22 cellular contexts compared by ENCODE assay signal in the genomic region with DNA sequence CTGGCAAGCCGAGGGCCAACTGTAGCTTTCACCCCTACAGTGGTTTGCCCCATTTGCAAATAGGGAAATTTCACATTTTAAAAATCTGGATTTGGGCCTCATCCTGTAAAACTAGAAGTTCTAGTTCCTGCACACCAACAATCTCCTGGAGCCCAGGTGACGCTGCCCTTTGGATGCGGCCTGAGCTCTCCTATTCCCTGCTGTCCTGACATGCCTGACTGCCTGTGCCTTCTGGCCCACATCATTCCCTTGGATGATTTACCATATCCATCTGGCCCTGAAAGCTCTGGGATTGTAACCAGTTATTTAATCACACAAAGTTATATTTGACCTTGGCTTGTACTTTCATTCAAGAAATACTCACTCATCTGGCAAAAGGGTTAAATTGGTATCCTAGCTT.
"Had no signal": no experiment of that assay in that cellular context is flagged by ENCODE, and none has a peak within 500 bp of the region (broad histone marks: within the 10 kb centered on the region; RNA-seq: fewer than 3 reads in every experiment).

No MANE protein-coding gene starts in this region.

- H3K4me1 ChIP-seq: esophagus squamous epithelium, heart left ventricle, lower lobe of right lung, parathyroid adenoma, prostate gland, right lobe of liver, tibial artery, upper lobe of left lung, uterus had no signal

- H3K4me1 Mint-ChIP-seq: naive B cell; nephron; stimulated activated effector memory CD8-positive, alpha-beta T cell treated with anti-CD3 and anti-CD28 coated beads, Interleukin-12 subunit alpha, Interleukin-12 subunit beta, amount 100 ng/mL, for 72 hours had no signal

- H3K36me3 ChIP-seq: esophagus squamous epithelium, heart left ventricle, lower lobe of right lung, prostate gland, right lobe of liver, tibial artery, upper lobe of left lung, uterus had no signal

- H3K9ac ChIP-seq: parathyroid adenoma had no signal

- H3K4me3 Mint-ChIP-seq: nephron; stimulated activated effector memory CD8-positive, alpha-beta T cell treated with anti-CD3 and anti-CD28 coated beads, Interleukin-12 subunit alpha, Interleukin-12 subunit beta, amount 100 ng/mL, for 72 hours; stimulated activated naive CD8-positive, alpha-beta T cell treated with anti-CD3 and anti-CD28 coated beads, Interleukin-15, Interleukin-2, amounts not matched to agents 100 ng/mL and 50 ng/mL, for 24 hours had no signal

- DNase-seq: effector memory CD4-positive, alpha-beta T cell; esophagus squamous epithelium; heart left ventricle; hypothalamus; kidney glomerular epithelial cell; lower lobe of right lung; mesenchymal stem cell; midbrain; naive B cell; right lobe of liver; stimulated activated CD4-positive, alpha-beta T cell treated with anti-CD3 and anti-CD28 coated beads, Interleukin-4, amount 100 ng/mL, for 1 hour; stimulated activated CD8-positive, alpha-beta memory T cell treated with anti-CD3 and anti-CD28 coated beads, Interleukin-4, amount 100 ng/mL, for 48 hours; tibial artery; uterus had no signal

- H2AFZ ChIP-seq: parathyroid adenoma had no signal

- H3K27ac ChIP-seq: epithelial cell of prostate, esophagus squamous epithelium, heart left ventricle, lower lobe of right lung, parathyroid adenoma, prostate gland, right lobe of liver, tibial artery, upper lobe of left lung, uterus had no signal

- H3K36me3 Mint-ChIP-seq: naive B cell; stimulated activated effector memory CD8-positive, alpha-beta T cell treated with anti-CD3 and anti-CD28 coated beads, Interleukin-12 subunit alpha, Interleukin-12 subunit beta, amount 100 ng/mL, for 72 hours had no signal

- H3K9me3 Mint-ChIP-seq: nephron had no signal

- H3K4me3 ChIP-seq: esophagus squamous epithelium, heart left ventricle, lower lobe of right lung, prostate gland, right lobe of liver, tibial artery, upper lobe of left lung, uterus had no signal

- ATAC-seq: heart left ventricle; left lobe of liver; lower lobe of right lung; right lobe of liver; stimulated activated effector memory CD8-positive, alpha-beta T cell treated with anti-CD3 and anti-CD28 coated beads, Interleukin-12 subunit alpha, Interleukin-12 subunit beta, amount 100 ng/mL, for 72 hours had no signal

- H3K27me3 ChIP-seq: right lobe of liver, tibial artery, upper lobe of left lung, uterus had no signal

- H3K27ac Mint-ChIP-seq: naive B cell; nephron; stimulated activated effector memory CD8-positive, alpha-beta T cell treated with anti-CD3 and anti-CD28 coated beads, Interleukin-12 subunit alpha, Interleukin-12 subunit beta, amount 100 ng/mL, for 72 hours; stimulated activated naive CD8-positive, alpha-beta T cell treated with anti-CD3 and anti-CD28 coated beads, Interleukin-15, Interleukin-2, amounts not matched to agents 100 ng/mL and 50 ng/mL, for 24 hours had no signal

- H3K9me3 ChIP-seq: esophagus squamous epithelium, heart left ventricle, lower lobe of right lung, prostate gland, right lobe of liver, tibial artery, upper lobe of left lung, uterus had no signal

- H3K79me2 ChIP-seq: parathyroid adenoma had no signal
